8 cellular contexts compared by ENCODE assay signal in genomic region chr19:10416083-10416379, GRCh38. TPM values are rescaled to one million over a fixed set of nuclear protein-coding genes. Genes with fewer than 3 reads are reported as not detected.
DNase-seq lines count a peak whose midpoint lies in the region; ATAC-seq and TF ChIP-seq lines count a peak whose summit lies in the region.

No MANE protein-coding gene starts in this region.

- peaks cover 26 to 52% (median 44%) of the 10 kb centered on the region in 9 donors for H3K27me3 ChIP-seq in heart left ventricle

- no peak for ATAC-seq in heart left ventricle
- no peak for ATAC-seq in Right ventricle myocardium inferior
- ATAC-seq in GM21723 (IDR thresholded peaks at IDR 0.05; ENCODE audit: unreplicated experiment), result no peak

- intact Hi-C loops in heart left ventricle (cut with DNase I) (loop anchor here in 2 of 10 donors (5.0 to 10.0 kb wide), 2 partner anchors 149 to 151 kb away; partner anchors contain the start of genes CDKN2D (in 2 of the 2) and KRI1 (in 2 of the 2)), Right ventricle myocardium inferior (cut with DNase I) (no loop called here), lower leg skin (cut with DNase I; ENCODE audit: low total_unique reads) (no loop called here)

- H3K36me3 ChIP-seq in heart left ventricle (no peaks in the 10 kb centered on the region), urinary bladder (ENCODE audit: insufficient read depth) (no peaks in the 10 kb centered on the region)

- H3K4me1 ChIP-seq in heart left ventricle (peaks cover 0 to 52% (median 33%) of the 10 kb centered on the region in 12 donors), urinary bladder (ENCODE audit: insufficient read depth) (peaks cover 1% of the 10 kb centered on the region)

- H3K4me3 ChIP-seq in heart left ventricle (peak overlapping the region; percentile 21 to 67 (median 52)), astrocyte of the cerebellum (ENCODE audit: low read depth, low read length) (peak overlapping the region; percentile 42), lower leg skin (ENCODE audit: low read depth, poor library complexity, severe bottlenecking) (peak overlapping the region; percentile 11), urinary bladder (ENCODE audit: low read depth, low read length) (peak overlapping the region; percentile 24)

- 3 to 6% (median 3%) methylated on average over 9 of the region's 9 CpGs for WGBS in heart left ventricle, 4 donors
- WGBS in lower leg skin, 2 donors, result 1 to 7% methylated on average over 9 of the region's 9 CpGs
- 5% methylated on average over 9 of the region's 9 CpGs for WGBS in urinary bladder

- TF ChIP-seq CTCF in heart left ventricle (IDR thresholded peaks at IDR 0.05) (no peak), astrocyte of the cerebellum (IDR thresholded peaks at IDR 0.05; ENCODE audit: low read depth, low read length, missing control alignments) (no peak), lower leg skin (IDR thresholded peaks at IDR 0.05) (no peak)

- H3K9me3 ChIP-seq in heart left ventricle, result peaks cover 0 to 5% (median 0%) of the 10 kb centered on the region in 12 donors

- DNase-seq in heart left ventricle (no peak), Right ventricle myocardium inferior (ENCODE audit: missing footprints) (no peak), astrocyte of the cerebellum (ENCODE audit: low read depth) (no peak), lower leg skin (ENCODE audit: low spot score in 2 of 2) (no peak), NCI-H446 treated with DMSO at 0.1 percent for 48 hours (lab: John Stamatoyannopoulos, UW) (no peak), epidermal melanocyte (ENCODE audit: insufficient read length, low spot score) (no peak)

- H3K27ac ChIP-seq in heart left ventricle (peak overlapping the region in 7 of 12 donors; percentile 12 to 65 (median 47)), urinary bladder (ENCODE audit: low read depth) (no peak overlapping the region)

- in situ Hi-C loops in astrocyte of the cerebellum (cut with HindIII; ENCODE audit: low sequenced_read_pairs), result no loop called here

- TF ChIP-seq POLR2A in heart left ventricle (IDR thresholded peaks at IDR 0.05), result no peak
- no peak for TF ChIP-seq POLR2A in lower leg skin (IDR thresholded peaks at IDR 0.05)

RNA-seq across cellular contexts. Expression of gene PDE4A, which starts 4.3 kb away (rescaled TPM):
- total RNA-seq in heart left ventricle, result 10 to 100 TPM in 8 of 9 donors, 1 to 10 TPM in 1; 9.3 to 33.3 (median 17.3) TPM
- polyA plus RNA-seq in heart left ventricle, result 10 to 100 TPM in 1 of 2 donors, 1 to 10 TPM in 1; 5.2 to 11.2 TPM
- total RNA-seq in Right ventricle myocardium inferior, result 37.0 TPM
- 1 to 10 TPM; 4.1 to 6.8 (median 5.7) TPM for total RNA-seq in lower leg skin
- total RNA-seq in urinary bladder, result 5.6 TPM
- polyA plus RNA-seq in urinary bladder, result 18.6 TPM

RNA-seq across cellular contexts. Expression of gene CDC37, which starts 12.7 kb away (rescaled TPM):
- 100 to 1,000 TPM; 108 to 189 (median 138) TPM for total RNA-seq in heart left ventricle
- polyA plus RNA-seq in heart left ventricle, result 100 to 1,000 TPM; 199 to 282 TPM
- 155 TPM for total RNA-seq in Right ventricle myocardium inferior
- total RNA-seq in lower leg skin, result 100 to 1,000 TPM in 3 of 4 donors, 10 to 100 TPM in 1; 92.8 to 142 (median 120) TPM
- 59.5 TPM for total RNA-seq in urinary bladder
- polyA plus RNA-seq in urinary bladder, result 203 TPM

RNA-seq across cellular contexts. Expression of gene TYK2, which starts 35.7 kb away (rescaled TPM):
- 10 to 100 TPM; 37.7 to 86.3 (median 55.3) TPM for total RNA-seq in heart left ventricle
- polyA plus RNA-seq in heart left ventricle, result 100 to 1,000 TPM in 1 of 2 donors, 10 to 100 TPM in 1; 71.7 to 100 TPM
- 67.1 TPM for total RNA-seq in Right ventricle myocardium inferior
- 100 to 1,000 TPM in 1 of 4 donors, 10 to 100 TPM in 3; 48.2 to 115 (median 64.8) TPM for total RNA-seq in lower leg skin
- total RNA-seq in urinary bladder, result 55.5 TPM
- polyA plus RNA-seq in urinary bladder, result 72.1 TPM
